In the genomic region with DNA sequence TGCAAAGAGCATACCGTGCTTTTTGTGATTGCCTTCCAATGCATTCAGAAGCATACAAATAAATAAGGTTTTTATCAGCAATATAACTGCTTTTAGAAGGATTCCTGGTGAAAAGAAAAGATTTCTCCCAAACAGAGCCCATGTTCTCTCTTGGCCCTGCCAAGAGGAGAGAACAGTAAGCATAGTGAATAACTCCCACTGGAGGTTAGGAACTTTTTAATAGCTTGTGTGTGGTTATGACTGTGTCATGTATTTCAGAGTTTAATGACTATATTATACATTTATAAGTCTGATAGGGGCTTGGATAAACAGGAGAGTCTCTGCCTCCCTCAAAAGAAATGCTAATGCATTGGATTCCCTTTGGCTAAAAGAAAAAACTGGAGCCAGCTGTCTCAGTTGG, we compare ENCODE assay signal across 23 cellular contexts.
"Had no signal": no experiment of that assay in that cellular context is flagged by ENCODE, and none has a peak within 500 bp of the region (broad histone marks: within the 10 kb centered on the region; RNA-seq: fewer than 3 reads in every experiment).

No MANE protein-coding gene starts in this region.

- H3K27ac ChIP-seq: dorsolateral prefrontal cortex, epithelial cell of prostate, gastrocnemius medialis, lower lobe of right lung, neutrophil, parathyroid adenoma, right lobe of liver, thyroid gland, vagina had no signal

- H3K9ac ChIP-seq: parathyroid adenoma had no signal

- DNase-seq: dorsolateral prefrontal cortex; effector CD4-positive, alpha-beta T cell; foreskin fibroblast; gastrocnemius medialis; head of caudate nucleus; left ventricle myocardium superior; lower lobe of right lung; natural killer cell; right lobe of liver; stimulated activated CD4-positive, alpha-beta T cell treated with anti-CD3 and anti-CD28 coated beads, Interleukin-12 subunit alpha, Interleukin-12 subunit beta, amount 100 ng/mL, for 4 hours; stimulated activated CD4-positive, alpha-beta T cell treated with anti-CD3 and anti-CD28 coated beads, Interleukin-1b, Interleukin-23, amount 100 ng/mL, for 48 hours; stimulated activated CD4-positive, alpha-beta T cell treated with anti-CD3 and anti-CD28 coated beads, Interleukin-4, amount 100 ng/mL, for 1 hour; stimulated activated CD8-positive, alpha-beta memory T cell treated with anti-CD3 and anti-CD28 coated beads, Interleukin-4, amount 100 ng/mL, for 48 hours; stimulated activated naive CD4-positive, alpha-beta T cell; stimulated activated naive CD8-positive, alpha-beta T cell treated with anti-CD3 and anti-CD28 coated beads, Interleukin-15, amount 100 ng/mL, for 72 hours; thyroid gland; trophoblast cell had no signal

- H3K9me3 ChIP-seq: gastrocnemius medialis, lower lobe of right lung, neutrophil, right lobe of liver, thyroid gland, vagina had no signal

- H3K36me3 ChIP-seq: gastrocnemius medialis, lower lobe of right lung, neutrophil, right lobe of liver, thyroid gland, vagina had no signal

- ATAC-seq: esophagus mucosa; gastrocnemius medialis; left ventricle myocardium superior; lower lobe of right lung; natural killer cell; right lobe of liver; stimulated activated naive CD8-positive, alpha-beta T cell treated with anti-CD3 and anti-CD28 coated beads, Interleukin-15, amount 100 ng/mL, for 72 hours had no signal

- H3K4me3 ChIP-seq: dorsolateral prefrontal cortex, gastrocnemius medialis, lower lobe of right lung, right lobe of liver, smooth muscle cell, thyroid gland, vagina had no signal
